7 cellular contexts compared by ENCODE assay signal in the genomic region with DNA sequence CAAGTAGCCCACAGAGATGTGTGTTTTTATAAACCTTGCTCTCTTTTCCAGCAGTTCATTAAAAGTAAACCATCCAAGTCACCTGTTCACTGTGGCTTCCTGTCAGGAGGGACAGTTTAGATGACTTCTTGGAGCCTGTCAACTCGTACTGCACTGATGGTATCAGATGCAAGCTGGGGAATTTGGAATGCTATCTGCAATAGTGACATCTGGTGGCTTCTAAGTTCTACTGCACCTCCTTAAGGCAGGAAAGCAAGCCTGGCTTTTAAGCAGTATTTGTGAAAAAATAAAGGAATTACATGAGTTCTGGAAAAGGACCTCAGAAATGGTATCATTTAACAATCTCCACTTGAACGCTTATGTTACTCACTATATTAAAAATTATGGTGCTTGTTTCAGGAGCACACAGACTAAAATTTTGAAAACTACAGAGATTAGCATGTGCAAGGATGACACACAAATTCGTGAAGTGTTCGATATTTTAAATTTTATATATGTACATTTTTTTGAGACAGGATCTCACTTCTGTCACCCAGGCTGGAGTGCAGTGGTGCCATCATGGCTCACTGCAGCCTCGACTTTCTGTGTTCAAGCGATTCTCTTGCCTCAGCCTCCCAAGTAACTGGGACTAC.
A peak's percentile ranks its signal among the peaks of the same experiment; 100 is the strongest.
DNase-seq lines count a peak whose midpoint lies in the region; ATAC-seq, FAIRE-seq and TF ChIP-seq lines count a peak whose summit lies in the region.

No MANE protein-coding gene starts in this region.

- H3K36me3 ChIP-seq in kidney (ENCODE audit: control insufficient read depth in 1 of 2, insufficient read depth in 2 of 2, low read length in 2 of 2) (no peaks in the 10 kb centered on the region), tibial nerve (no peaks in the 10 kb centered on the region)

- no peaks in the 10 kb centered on the region for H3K9me3 ChIP-seq in kidney (ENCODE audit: control insufficient read depth in 1 of 2, low read length in 2 of 2)
- no peaks in the 10 kb centered on the region for H3K9me3 ChIP-seq in tibial nerve

- intact Hi-C loops in kidney (cut with DNase I), result no loop called here

- no peaks in the 10 kb centered on the region for H3K27me3 ChIP-seq in tibial nerve

- no peaks in the 10 kb centered on the region for H3K4me1 ChIP-seq in kidney (ENCODE audit: control insufficient read depth in 1 of 2, insufficient read depth in 1 of 2, low read depth in 1 of 2, low read length in 2 of 2)
- no peaks in the 10 kb centered on the region for H3K4me1 ChIP-seq in tibial nerve

- no peak overlapping the region for H3K27ac ChIP-seq in kidney (ENCODE audit: low read depth in 2 of 2, low read length in 2 of 2)
- H3K27ac ChIP-seq in tibial nerve, result no peak overlapping the region

- TF ChIP-seq POLR2A in tibial nerve (IDR thresholded peaks at IDR 0.05), result no peak

- DNase-seq in GM03348 (ENCODE audit: low spot score) (peak; percentile 78), NCI-H748 treated with DMSO at 0.1 percent for 48 hours (lab: John Stamatoyannopoulos, UW) (peak; percentile 50), T47D (ENCODE audit: low read depth in 1 of 2, low spot score in 1 of 2) (peak; percentile 13 to 67), kidney (no peak), tibial nerve (ENCODE audit: low spot score in 2 of 2) (no peak)

- 66 to 68% methylated on average over 6 of the region's 6 CpGs for WGBS in tibial nerve, 2 donors

- FAIRE-seq in kidney (lab: Jason Lieb, UNC), result peak; percentile 86

- H3K4me3 ChIP-seq in kidney (ENCODE audit: low read length in 2 of 2), result no peak overlapping the region
- no peak overlapping the region for H3K4me3 ChIP-seq in tibial nerve

- TF ChIP-seq CTCF in kidney (IDR thresholded peaks at IDR 0.05; ENCODE audit: borderline replicate concordance, extremely low read depth, insufficient read depth) (peak; percentile 65), tibial nerve (IDR thresholded peaks at IDR 0.05) (peak; percentile 51 to 81 (median 78))

- TF ChIP-seq EP300 in tibial nerve (IDR thresholded peaks at IDR 0.05), result no peak

- H3K9ac ChIP-seq in kidney (ENCODE audit: low read length in 2 of 2), result no peak overlapping the region

- in situ Hi-C loops in T47D (cut with HindIII; ENCODE audit: low pct_unique_long_range_greater_than_20kb, low sequenced_read_pairs), result no loop called here

- ATAC-seq in GM19463 (IDR thresholded peaks at IDR 0.05; ENCODE audit: unreplicated experiment) (peak; percentile 99), HG03439 (IDR thresholded peaks at IDR 0.05; ENCODE audit: unreplicated experiment) (peak; percentile 85)

Comparison
In these comparisons a context has a peak if more than half of its experiments do, and no peak if none do; other contexts are left out.
1. DNase-seq: peak in GM03348 (single experiment), NCI-H748 treated with DMSO at 0.1 percent for 48 hours (single experiment) and T47D (2 of 2); none in kidney (single experiment) and tibial nerve (0 of 2).